Comparison of ENCODE assay signal across 8 cellular contexts in the genomic region with DNA sequence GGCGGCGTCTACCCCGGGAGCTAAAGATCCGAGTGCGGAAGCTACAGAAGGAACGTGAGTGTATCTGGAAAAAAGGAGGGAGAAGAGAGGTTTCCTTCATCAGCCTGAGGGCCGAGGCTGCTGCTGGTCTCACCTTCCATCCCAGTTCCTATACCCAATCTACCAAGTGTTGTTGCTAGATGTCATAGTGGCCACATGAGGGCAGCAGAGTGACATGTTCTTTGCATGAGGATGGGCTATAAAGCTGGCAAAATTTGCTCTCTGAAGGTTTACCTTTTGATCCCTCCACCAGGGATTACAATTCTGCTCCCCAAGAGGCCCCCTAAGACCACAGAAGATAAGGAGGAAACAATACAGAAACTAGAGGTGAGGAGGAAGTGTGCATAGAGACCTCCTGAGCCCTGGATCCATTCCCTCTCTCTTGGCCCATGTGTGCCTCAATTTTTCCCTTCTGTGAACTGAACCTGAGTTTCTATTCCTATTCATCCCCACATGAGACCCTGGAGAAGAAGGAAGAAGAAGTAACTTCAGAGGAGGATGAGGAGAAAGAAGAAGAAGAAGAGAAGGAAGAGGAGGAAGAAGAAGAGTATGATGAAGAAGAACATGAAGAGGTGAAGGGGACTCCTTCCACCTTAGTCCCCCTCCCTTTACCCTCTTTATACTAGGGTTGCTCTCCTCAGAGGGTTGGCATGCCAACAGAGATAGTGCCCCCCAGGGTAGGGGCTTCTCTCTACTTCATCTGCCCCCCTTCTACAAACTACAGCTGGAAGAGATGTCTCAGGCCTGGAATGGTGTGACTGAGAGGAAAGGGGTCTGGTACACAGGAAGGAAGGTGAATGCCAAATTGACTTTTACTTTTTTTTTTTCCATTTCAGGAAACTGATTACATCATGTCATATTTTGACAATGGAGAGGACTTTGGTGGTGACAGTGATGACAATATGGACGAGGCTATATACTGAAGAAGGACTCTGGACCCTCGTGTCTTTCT. TPM values are rescaled to one million over a fixed set of nuclear protein-coding genes. Genes with fewer than 3 reads are reported as not detected.
A peak's percentile ranks its signal among the peaks of the same experiment; 100 is the strongest.
DNase-seq lines count a peak whose midpoint lies in the region; ATAC-seq and TF ChIP-seq lines count a peak whose summit lies in the region.

No MANE protein-coding gene starts in this region.

- CTCF ChIA-PET in naive thymus-derived CD4-positive, alpha-beta T cell (lab: Charles Lee): interaction anchor here (0.5 to 8.1 kb wide), 21 partner anchors 8 to 1430 kb away, joined by 3 to 233 read pairs (median 4); a partner anchor contains a TSS

- H3K79me2 ChIP-seq in Karpas-422 (ENCODE audit: low read length) (peaks cover 4% of the 10 kb centered on the region; the same call in 1 of the 2 replicates), fibroblast of lung (ENCODE audit: control insufficient read depth, insufficient read depth, low read length) (no peaks in the 10 kb centered on the region)

- peaks cover 40% of the 10 kb centered on the region for H3K4me1 ChIP-seq in Karpas-422 (ENCODE audit: low read length)
- H3K4me1 ChIP-seq in Peyer's patch: peaks cover 10 to 50% (median 29%) of the 10 kb centered on the region in 4 donors
- peaks cover 21% of the 10 kb centered on the region for H3K4me1 ChIP-seq in fibroblast of lung (ENCODE audit: control insufficient read depth, extremely low read depth, insufficient read depth, low read length)
- peaks cover 55% of the 10 kb centered on the region in 2 donors for H3K4me1 ChIP-seq in naive thymus-derived CD4-positive, alpha-beta T cell (ENCODE audit: control insufficient read depth in 2 of 2, insufficient read depth in 2 of 2, low read length in 2 of 2)
- peaks cover 29% of the 10 kb centered on the region for H3K4me1 ChIP-seq in testis

- no peaks in the 10 kb centered on the region for H3K9me3 Mint-ChIP-seq in activated T-cell treated with anti-CD3 and anti-CD28 coated beads, Interleukin-2, amount 50 U/mL, for 72 hours
- no peaks in the 10 kb centered on the region for H3K9me3 Mint-ChIP-seq in naive thymus-derived CD4-positive, alpha-beta T cell

- WGBS in testis, 2 donors: 37 to 40% methylated on average over 9 of the region's 9 CpGs

- POLR2A ChIA-PET in naive thymus-derived CD4-positive, alpha-beta T cell (lab: Charles Lee): interaction anchor here (0.8 to 24.3 kb wide), 13 partner anchors 10 to 132 kb away, joined by 3 to 1779 read pairs (median 12); a partner anchor contains a TSS

- H3K9me3 ChIP-seq in Karpas-422 (ENCODE audit: low read length) (no peaks in the 10 kb centered on the region), Peyer's patch (no peaks in the 10 kb centered on the region), fibroblast of lung (ENCODE audit: control insufficient read depth, insufficient read depth, low read depth, low read length) (no peaks in the 10 kb centered on the region), testis (no peaks in the 10 kb centered on the region)
- H3K9me3 ChIP-seq in naive thymus-derived CD4-positive, alpha-beta T cell (ENCODE audit: control insufficient read depth in 2 of 3, low read length in 3 of 3): no peaks in the 10 kb centered on the region

- H3K27me3 ChIP-seq in Karpas-422 (ENCODE audit: low read length) (no peaks in the 10 kb centered on the region), Peyer's patch (no peaks in the 10 kb centered on the region), fibroblast of lung (ENCODE audit: control insufficient read depth, insufficient read depth, low read length) (no peaks in the 10 kb centered on the region), testis (no peaks in the 10 kb centered on the region)
- no peaks in the 10 kb centered on the region for H3K27me3 ChIP-seq in naive thymus-derived CD4-positive, alpha-beta T cell (ENCODE audit: control insufficient read depth in 2 of 2, insufficient read depth in 2 of 2, low read length in 2 of 2)

- H3K36me3 ChIP-seq in Karpas-422 (ENCODE audit: insufficient read depth, low read length) (no peaks in the 10 kb centered on the region), Peyer's patch (no peaks in the 10 kb centered on the region), fibroblast of lung (ENCODE audit: control insufficient read depth, insufficient read depth, low read length) (no peaks in the 10 kb centered on the region), testis (ENCODE audit: low read depth, missing control alignments) (no peaks in the 10 kb centered on the region)
- H3K36me3 ChIP-seq in naive thymus-derived CD4-positive, alpha-beta T cell (ENCODE audit: control insufficient read depth in 2 of 3, insufficient read depth in 3 of 3, low read length in 3 of 3): peaks cover 0 to 6% (median 0%) of the 10 kb centered on the region in 3 experiments

- H3K4me3 Mint-ChIP-seq in activated T-cell treated with anti-CD3 and anti-CD28 coated beads, Interleukin-2, amount 50 U/mL, for 72 hours: no peak overlapping the region
- H3K4me3 Mint-ChIP-seq in naive thymus-derived CD4-positive, alpha-beta T cell: no peak overlapping the region

- intact Hi-C loops in naive thymus-derived CD4-positive, alpha-beta T cell (cut with micrococcal nuclease): loop anchor here (1.0 to 5.0 kb wide), 10 partner anchors 29 to 132 kb away; a partner anchor contains a TSS
- intact Hi-C loops in testis (cut with DNase I; ENCODE audit: low total_unique reads): no loop called here

- no peaks in the 10 kb centered on the region for H3K36me3 Mint-ChIP-seq in activated T-cell treated with anti-CD3 and anti-CD28 coated beads, Interleukin-2, amount 50 U/mL, for 72 hours (ENCODE audit: insufficient read depth in 2 of 2)
- peaks cover 0 to 6% (median 5%) of the 10 kb centered on the region in 5 donors for H3K36me3 Mint-ChIP-seq in naive thymus-derived CD4-positive, alpha-beta T cell

- DNase-seq in ELF-1 (ENCODE audit: low read depth, low spot score) (peak; percentile 86), Karpas-422 (peak; percentile 94), Peyer's patch (peak; percentile 62 to 93 (median 83)), fibroblast of lung (ENCODE audit: low read depth in 2 of 2) (peak; percentile 80 to 91), testis (peak; percentile 91), ureter (ENCODE audit: low spot score) (no peak)
- peak; percentile 73 to 75 for DNase-seq in activated T-cell treated with anti-CD3 and anti-CD28 coated beads, Interleukin-2, amount 50 U/mL, for 72 hours
- DNase-seq in naive thymus-derived CD4-positive, alpha-beta T cell: peak in 8 of 9 donors; percentile 36 to 78 (median 72)

- no peak for TF ChIP-seq POLR2A in Peyer's patch (IDR thresholded peaks at IDR 0.05)
- no peak for TF ChIP-seq POLR2A in testis (IDR thresholded peaks at IDR 0.05)

- H3K27me3 Mint-ChIP-seq in activated T-cell treated with anti-CD3 and anti-CD28 coated beads, Interleukin-2, amount 50 U/mL, for 72 hours (ENCODE audit: low read depth): no peaks in the 10 kb centered on the region
- no peaks in the 10 kb centered on the region for H3K27me3 Mint-ChIP-seq in naive thymus-derived CD4-positive, alpha-beta T cell

- no peaks in the 10 kb centered on the region for H3K9me2 ChIP-seq in Karpas-422 (replicated peaks; ENCODE audit: insufficient read depth, low read length)

- no peaks in the 10 kb centered on the region for H4K20me1 ChIP-seq in Karpas-422 (ENCODE audit: insufficient read depth, low read depth, low read length)
- no peaks in the 10 kb centered on the region for H4K20me1 ChIP-seq in fibroblast of lung (ENCODE audit: control insufficient read depth, extremely low read depth, insufficient read depth, low read length)

- H3K27ac Mint-ChIP-seq in activated T-cell treated with anti-CD3 and anti-CD28 coated beads, Interleukin-2, amount 50 U/mL, for 72 hours: no peak overlapping the region
- H3K27ac Mint-ChIP-seq in naive thymus-derived CD4-positive, alpha-beta T cell: no peak overlapping the region

- H3K4me3 ChIP-seq in Karpas-422 (ENCODE audit: low read length): no peak overlapping the region; the same call in 1 of the 2 replicates
- peak overlapping the region in 3 of 4 donors; percentile 9 to 30 (median 16) for H3K4me3 ChIP-seq in Peyer's patch
- H3K4me3 ChIP-seq in fibroblast of lung (replicated peaks in 1 of 4; ENCODE audit: control extremely low read depth in 1 of 4, insufficient read depth in 1 of 4, low read depth in 3 of 4, low read length in 4 of 4): no peak overlapping the region
- H3K4me3 ChIP-seq in naive thymus-derived CD4-positive, alpha-beta T cell (ENCODE audit: low read length): peak overlapping the region; percentile 64
- H3K4me3 ChIP-seq in testis: no peak overlapping the region

- H3K27ac ChIP-seq in Karpas-422 (ENCODE audit: low read length) (peak overlapping the region; percentile 95), Peyer's patch (peak overlapping the region; percentile 86 to 98 (median 92)), fibroblast of lung (ENCODE audit: insufficient read depth, low read length) (peak overlapping the region; percentile 85), testis (peak overlapping the region; percentile 90 to 96)
- peak overlapping the region; percentile 82 for H3K27ac ChIP-seq in naive thymus-derived CD4-positive, alpha-beta T cell (ENCODE audit: low read depth, low read length)

- H3K4me2 ChIP-seq in Karpas-422 (ENCODE audit: low read depth, low read length, poor library complexity, severe bottlenecking): peak overlapping the region; percentile 64
- H3K4me2 ChIP-seq in fibroblast of lung (ENCODE audit: extremely low read depth, insufficient read depth, low read length): no peak overlapping the region

- TF ChIP-seq CTCF in Peyer's patch (IDR thresholded peaks at IDR 0.05): peak; percentile 67 to 98 (median 96)
- TF ChIP-seq CTCF in fibroblast of lung (conservative IDR thresholded peaks at IDR 0.05 in 1 of 2, IDR thresholded peaks at IDR 0.05 in 1 of 2; ENCODE audit: low read depth in 1 of 2, low read length in 2 of 2): peak; percentile 81 to 86
- TF ChIP-seq CTCF in testis (IDR thresholded peaks at IDR 0.05): peak; percentile 82 to 89 (median 86)

- H3K4me1 Mint-ChIP-seq in activated T-cell treated with anti-CD3 and anti-CD28 coated beads, Interleukin-2, amount 50 U/mL, for 72 hours (ENCODE audit: low read depth): peaks cover 21% of the 10 kb centered on the region
- H3K4me1 Mint-ChIP-seq in naive thymus-derived CD4-positive, alpha-beta T cell: peaks cover 20 to 30% (median 24%) of the 10 kb centered on the region in 7 donors

- H3K9ac ChIP-seq in Karpas-422 (ENCODE audit: low read length) (peak overlapping the region; percentile 66), fibroblast of lung (ENCODE audit: insufficient read depth, low read length) (no peak overlapping the region)

- peak; percentile 29 to 40 for ATAC-seq in activated T-cell treated with anti-CD3 and anti-CD28 coated beads, Interleukin-2, amount 50 U/mL, for 72 hours (replicated peaks in 1 of 2)
- peak; percentile 63 for ATAC-seq in naive thymus-derived CD4-positive, alpha-beta T cell

- H2AFZ ChIP-seq in Karpas-422 (ENCODE audit: low read length): 0 out of 2 replicates have a peak overlapping the region, but pooled peaks have one; percentile 46
- no peak overlapping the region for H2AFZ ChIP-seq in fibroblast of lung (ENCODE audit: low read length)

RNA-seq across cellular contexts. Expression of a gene that starts 13.3 kb away (rescaled TPM):
- 34.7 and 42.3 TPM in 2 replicates for total RNA-seq in Karpas-422 (2014; rRNA removed; shearing (Covaris generic); ENCODE audit: low replicate concordance)
- 10 to 100 TPM in 3 of 4 donors, 1 to 10 TPM in 1; 8.7 to 25.6 (median 12.5) TPM for total RNA-seq in Peyer's patch
- 10 to 100 TPM; 32.5 to 36.1 TPM for total RNA-seq in activated T-cell treated with anti-CD3 and anti-CD28 coated beads, Interleukin-2, amount 50 U/mL, for 72 hours
- 15.4 and 23.8 TPM in 2 replicates for total RNA-seq in fibroblast of lung
- polyA plus RNA-seq in fibroblast of lung: 22.6 and 23.3 TPM in 2 replicates
- polyA plus RNA-seq in fibroblast of lung (2012): 37.3 and 38.6 TPM in 2 replicates
- polyA minus RNA-seq in fibroblast of lung (ENCODE audit: low replicate concordance): 7.0 and 10.0 TPM in 2 replicates
- total RNA-seq in naive thymus-derived CD4-positive, alpha-beta T cell: 10 to 100 TPM; 20.7 to 37.5 (median 25.5) TPM
- polyA plus RNA-seq in naive thymus-derived CD4-positive, alpha-beta T cell: 100 to 1,000 TPM in 1 of 2 donors, 10 to 100 TPM in 1; 99.6 to 113 TPM
- 10 to 100 TPM; 20.9 to 23.5 TPM for total RNA-seq in testis
- polyA plus RNA-seq in testis (ENCODE audit: insufficient read depth, low read depth, low replicate concordance): 37.9 TPM
- total RNA-seq in ureter: 21.0 TPM

RNA-seq across cellular contexts. Expression of a gene that starts 13.4 kb away (rescaled TPM):
- 9.0 and 21.5 TPM in 2 replicates for total RNA-seq in Karpas-422 (2014; rRNA removed; shearing (Covaris generic); ENCODE audit: low replicate concordance)
- total RNA-seq in Peyer's patch (1 to 10 TPM in 1 of 4 donors, under 1 TPM in 1, not detected in 2; 0.54 to 3.7 TPM), fibroblast of lung (0.26 and 1.2 TPM in 2 replicates), testis (under 1 TPM; 0.31 to 0.43 TPM), ureter (0.47 TPM)
- 1 to 10 TPM; 2.6 to 3.6 TPM for total RNA-seq in activated T-cell treated with anti-CD3 and anti-CD28 coated beads, Interleukin-2, amount 50 U/mL, for 72 hours
- polyA plus RNA-seq in fibroblast of lung (1.9 and 2.6 TPM in 2 replicates), testis (ENCODE audit: insufficient read depth, low read depth, low replicate concordance) (0.51 TPM)
- polyA plus RNA-seq in fibroblast of lung (2012): 2.8 and 4.1 TPM in 2 replicates
- 2.6 and 4.5 TPM in 2 replicates for polyA minus RNA-seq in fibroblast of lung (ENCODE audit: low replicate concordance)
- total RNA-seq in naive thymus-derived CD4-positive, alpha-beta T cell: 1 to 10 TPM in 3 of 5 experiments, under 1 TPM in 2; 0.54 to 1.5 (median 1.2) TPM
- under 1 TPM; 0.11 to 0.22 TPM for polyA plus RNA-seq in naive thymus-derived CD4-positive, alpha-beta T cell

RNA-seq across cellular contexts. Expression of a gene that starts 18.6 kb away (rescaled TPM):
- total RNA-seq in Karpas-422 (2014; rRNA removed; shearing (Covaris generic); ENCODE audit: low replicate concordance): 130 and 269 TPM in 2 replicates
- total RNA-seq in Peyer's patch: 1,000 to 10,000 TPM in 2 of 4 donors, 100 to 1,000 TPM in 2; 313 to 1,366 (median 694) TPM
- total RNA-seq in activated T-cell treated with anti-CD3 and anti-CD28 coated beads, Interleukin-2, amount 50 U/mL, for 72 hours: 100 to 1,000 TPM; 141 to 212 TPM
- 361 and 773 TPM in 2 replicates for total RNA-seq in fibroblast of lung
- polyA plus RNA-seq in fibroblast of lung: 61.1 and 204 TPM in 2 replicates
- polyA plus RNA-seq in fibroblast of lung (2012): 27.5 and 83.7 TPM in 2 replicates
- polyA minus RNA-seq in fibroblast of lung (ENCODE audit: low replicate concordance): 82.9 and 185 TPM in 2 replicates
- total RNA-seq in naive thymus-derived CD4-positive, alpha-beta T cell: 1,000 to 10,000 TPM in 1 of 5 experiments, 100 to 1,000 TPM in 4; 498 to 1,101 (median 659) TPM
- polyA plus RNA-seq in naive thymus-derived CD4-positive, alpha-beta T cell: 1,000 to 10,000 TPM; 3,808 to 5,430 TPM
- total RNA-seq in testis: 100 to 1,000 TPM; 268 to 328 TPM
- polyA plus RNA-seq in testis (ENCODE audit: insufficient read depth, low read depth, low replicate concordance): 274 TPM
- total RNA-seq in ureter: 744 TPM

RNA-seq across cellular contexts. Expression of a gene that starts 20.0 kb away (rescaled TPM):
- 35.8 and 49.4 TPM in 2 replicates for total RNA-seq in Karpas-422 (2014; rRNA removed; shearing (Covaris generic); ENCODE audit: low replicate concordance)
- 10 to 100 TPM in 1 of 4 donors, 1 to 10 TPM in 3; 3.7 to 10.7 (median 4.5) TPM for total RNA-seq in Peyer's patch
- 10 to 100 TPM; 36.9 to 39.5 TPM for total RNA-seq in activated T-cell treated with anti-CD3 and anti-CD28 coated beads, Interleukin-2, amount 50 U/mL, for 72 hours
- total RNA-seq in fibroblast of lung: 10.5 and 14.2 TPM in 2 replicates
- polyA plus RNA-seq in fibroblast of lung: 63.3 and 65.7 TPM in 2 replicates
- polyA plus RNA-seq in fibroblast of lung (2012): 17.0 and 20.1 TPM in 2 replicates
- 28.7 and 31.4 TPM in 2 replicates for polyA minus RNA-seq in fibroblast of lung (ENCODE audit: low replicate concordance)
- total RNA-seq in naive thymus-derived CD4-positive, alpha-beta T cell: 10 to 100 TPM; 31.6 to 59.2 (median 47.6) TPM
- 10 to 100 TPM; 29.3 to 32.1 TPM for polyA plus RNA-seq in naive thymus-derived CD4-positive, alpha-beta T cell
- total RNA-seq in testis: 10 to 100 TPM; 15.8 to 20.6 TPM
- 16.6 TPM for polyA plus RNA-seq in testis (ENCODE audit: insufficient read depth, low read depth, low replicate concordance)
- 24.7 TPM for total RNA-seq in ureter

RNA-seq across cellular contexts. Expression of a gene that starts 43.8 kb away (rescaled TPM):
- not detected in 2 replicates for total RNA-seq in Karpas-422 (2014; rRNA removed; shearing (Covaris generic); ENCODE audit: low replicate concordance)
- total RNA-seq in Peyer's patch (not detected), fibroblast of lung (not detected in 2 replicates), testis (under 1 TPM in 1 of 2 donors, not detected in 1; 0.43 TPM), ureter (not detected)
- total RNA-seq in activated T-cell treated with anti-CD3 and anti-CD28 coated beads, Interleukin-2, amount 50 U/mL, for 72 hours: not detected
- polyA plus RNA-seq in fibroblast of lung (not detected in 2 replicates), testis (ENCODE audit: insufficient read depth, low read depth, low replicate concordance) (7.7 TPM)
- not detected in 2 replicates for polyA plus RNA-seq in fibroblast of lung (2012)
- not detected in 2 replicates for polyA minus RNA-seq in fibroblast of lung (ENCODE audit: low replicate concordance)
- not detected for total RNA-seq in naive thymus-derived CD4-positive, alpha-beta T cell
- polyA plus RNA-seq in naive thymus-derived CD4-positive, alpha-beta T cell: not detected

Comparison
In these comparisons a context has a peak if more than half of its experiments do, and no peak if none do; other contexts are left out.
1. H3K4me3 ChIP-seq: peak in Peyer's patch (3 of 4) and naive thymus-derived CD4-positive, alpha-beta T cell (single experiment); none in Karpas-422 (single experiment), fibroblast of lung (0 of 4) and testis (0 of 2).
2. Peak in every context shown above with its lines, with median percentiles within 50 percentile points of each other: H3K27ac ChIP-seq and CTCF ChIP-seq.